Comparison of ENCODE assay signal across 8 cellular contexts in genomic region chr7:44081266-44081748, GRCh38. TPM values are rescaled to one million over a fixed set of nuclear protein-coding genes. Genes with fewer than 3 reads are reported as not detected.
DNase-seq lines count a peak whose midpoint lies in the region; ATAC-seq and TF ChIP-seq lines count a peak whose summit lies in the region.

No MANE protein-coding gene starts in this region.

- H3K36me3 Mint-ChIP-seq in CD8-positive, alpha-beta T cell: peaks cover 43% of the 10 kb centered on the region
- peaks cover 18% of the 10 kb centered on the region for H3K36me3 Mint-ChIP-seq in central memory CD8-positive, alpha-beta T cell (ENCODE audit: insufficient read depth)
- H3K36me3 Mint-ChIP-seq in neural crest cell (ENCODE audit: low read depth): no peaks in the 10 kb centered on the region

- H3K27me3 Mint-ChIP-seq in CD8-positive, alpha-beta T cell (ENCODE audit: low read depth): no peaks in the 10 kb centered on the region
- no peaks in the 10 kb centered on the region for H3K27me3 Mint-ChIP-seq in central memory CD8-positive, alpha-beta T cell
- H3K27me3 Mint-ChIP-seq in neural crest cell (ENCODE audit: low read depth): peaks cover 8% of the 10 kb centered on the region

- H3K9me3 ChIP-seq in CD8-positive, alpha-beta T cell (ENCODE audit: low read length): no peaks in the 10 kb centered on the region

- POLR2A ChIA-PET in CD8-positive, alpha-beta T cell (lab: Charles Lee): interaction anchor here (0.6 to 2.7 kb wide), 11 partner anchors 9 to 803 kb away, joined by 3 to 43 read pairs (median 3); partner anchors contain the start of genes DBNL, NUDCD3, PGAM2 and POLD2

- H3K27me3 ChIP-seq in CD8-positive, alpha-beta T cell (ENCODE audit: insufficient read depth, low read length): no peaks in the 10 kb centered on the region

- intact Hi-C loops in CD8-positive, alpha-beta T cell (cut with DNase I, micrococcal nuclease): loop anchor here (5.0 kb wide), 4 partner anchors 391 to 1031 kb away; partner anchors contain the start of genes TBRG4 (in 2 of the 2), TMED4 (in 2 of the 2) and ZMIZ2 (in 1 of the 2)

- H3K27ac Mint-ChIP-seq in CD8-positive, alpha-beta T cell: peak overlapping the region; percentile 93
- H3K27ac Mint-ChIP-seq in central memory CD8-positive, alpha-beta T cell (ENCODE audit: low read depth): peak overlapping the region; percentile 89
- no peak overlapping the region for H3K27ac Mint-ChIP-seq in neural crest cell (ENCODE audit: unreplicated experiment)

- peak overlapping the region; percentile 58 for H3K27ac ChIP-seq in CD8-positive, alpha-beta T cell (ENCODE audit: low read depth, low read length)

- peaks cover 43% of the 10 kb centered on the region for H3K36me3 ChIP-seq in CD8-positive, alpha-beta T cell (ENCODE audit: insufficient read depth, low read length)

- peak overlapping the region; percentile 88 for H3K4me3 ChIP-seq in CD8-positive, alpha-beta T cell (ENCODE audit: low read depth, low read length)
- H3K4me3 ChIP-seq in NB4 (ENCODE audit: low read depth, low read length): peak overlapping the region; percentile 84

- no peaks in the 10 kb centered on the region for H3K9me3 Mint-ChIP-seq in CD8-positive, alpha-beta T cell
- H3K9me3 Mint-ChIP-seq in central memory CD8-positive, alpha-beta T cell: no peaks in the 10 kb centered on the region
- no peaks in the 10 kb centered on the region for H3K9me3 Mint-ChIP-seq in neural crest cell

- TF ChIP-seq CTCF in CD8-positive, alpha-beta T cell (IDR thresholded peaks at IDR 0.05): no peak
- TF ChIP-seq CTCF in NB4 (IDR thresholded peaks at IDR 0.05; ENCODE audit: low read depth, low read length): no peak
- no peak for TF ChIP-seq CTCF in neural crest cell (conservative IDR thresholded peaks at IDR 0.05)

- no peak for ATAC-seq in CD8-positive, alpha-beta T cell
- ATAC-seq in central memory CD8-positive, alpha-beta T cell (replicated peaks; ENCODE audit: extremely low read depth, poor library complexity, severe bottlenecking): no peak
- ATAC-seq in GM21723 (IDR thresholded peaks at IDR 0.05; ENCODE audit: unreplicated experiment) (no peak), HG03196 (IDR thresholded peaks at IDR 0.05; ENCODE audit: unreplicated experiment) (no peak)

- H3K4me1 ChIP-seq in CD8-positive, alpha-beta T cell (ENCODE audit: insufficient read depth, low read length): peaks cover 26% of the 10 kb centered on the region

- peak in 3 of 7 experiments; percentile 33 to 44 (median 37) for DNase-seq in CD8-positive, alpha-beta T cell
- DNase-seq in NB4 (ENCODE audit: low read depth) (peak; percentile 33), neural crest cell (ENCODE audit: low read depth, low spot score) (no peak), COLO829 (ENCODE audit: low spot score) (no peak)
- no peak for DNase-seq in central memory CD8-positive, alpha-beta T cell (ENCODE audit: low spot score in 2 of 2)
- DNase-seq in stimulated activated CD4-positive, alpha-beta T cell treated with anti-CD3 and anti-CD28 coated beads, Interleukin-4, amount 100 ng/mL, for 1 hour: no peak

- CTCF ChIA-PET in CD8-positive, alpha-beta T cell (lab: Charles Lee): interaction anchor here (0.7 to 1.2 kb wide), 7 partner anchors 9 to 409 kb away, joined by 3 to 5 read pairs (median 3); partner anchors contain the start of gene POLD2

- H3K4me1 Mint-ChIP-seq in CD8-positive, alpha-beta T cell (ENCODE audit: low read depth): peaks cover 36% of the 10 kb centered on the region
- H3K4me1 Mint-ChIP-seq in central memory CD8-positive, alpha-beta T cell: peaks cover 38% of the 10 kb centered on the region
- H3K4me1 Mint-ChIP-seq in neural crest cell: peaks cover 15% of the 10 kb centered on the region

- no peak for TF ChIP-seq POLR2A in NB4 (IDR thresholded peaks at IDR 0.05; ENCODE audit: extremely low read depth, insufficient read length)

- H3K4me3 Mint-ChIP-seq in CD8-positive, alpha-beta T cell: peak overlapping the region; percentile 88
- H3K4me3 Mint-ChIP-seq in central memory CD8-positive, alpha-beta T cell: peak overlapping the region; percentile 84
- H3K4me3 Mint-ChIP-seq in neural crest cell: peak overlapping the region; percentile 90

RNA-seq across cellular contexts. Expression of gene POLM, which starts 1.0 kb away (rescaled TPM):
- total RNA-seq in CD8-positive, alpha-beta T cell: 10 to 100 TPM; 35.7 to 42.0 TPM
- total RNA-seq in neural crest cell: 21.5 and 26.0 TPM in 2 replicates

RNA-seq across cellular contexts. Expression of gene PGAM2, which starts 15.9 kb away (rescaled TPM):
- total RNA-seq in CD8-positive, alpha-beta T cell: 1 to 10 TPM; 1.1 to 1.5 TPM
- 1.8 and 2.4 TPM in 2 replicates for total RNA-seq in neural crest cell

RNA-seq across cellular contexts. Expression of gene AEBP1, which starts 22.8 kb away (rescaled TPM):
- total RNA-seq in CD8-positive, alpha-beta T cell: 10 to 100 TPM; 15.9 to 22.6 TPM
- total RNA-seq in neural crest cell: 70.5 and 72.6 TPM in 2 replicates

RNA-seq across cellular contexts. Expression of gene DBNL, which starts 36.8 kb away (rescaled TPM):
- 10 to 100 TPM; 82.1 to 84.8 TPM for total RNA-seq in CD8-positive, alpha-beta T cell
- total RNA-seq in neural crest cell: 74.1 and 74.6 TPM in 2 replicates

RNA-seq across cellular contexts. Expression of gene POLD2, which starts 42.0 kb away (rescaled TPM):
- 10 to 100 TPM; 44.0 to 48.9 TPM for total RNA-seq in CD8-positive, alpha-beta T cell
- total RNA-seq in neural crest cell: 159 and 167 TPM in 2 replicates
